Comparison of ENCODE assay signal across 19 cellular contexts in the genomic region with DNA sequence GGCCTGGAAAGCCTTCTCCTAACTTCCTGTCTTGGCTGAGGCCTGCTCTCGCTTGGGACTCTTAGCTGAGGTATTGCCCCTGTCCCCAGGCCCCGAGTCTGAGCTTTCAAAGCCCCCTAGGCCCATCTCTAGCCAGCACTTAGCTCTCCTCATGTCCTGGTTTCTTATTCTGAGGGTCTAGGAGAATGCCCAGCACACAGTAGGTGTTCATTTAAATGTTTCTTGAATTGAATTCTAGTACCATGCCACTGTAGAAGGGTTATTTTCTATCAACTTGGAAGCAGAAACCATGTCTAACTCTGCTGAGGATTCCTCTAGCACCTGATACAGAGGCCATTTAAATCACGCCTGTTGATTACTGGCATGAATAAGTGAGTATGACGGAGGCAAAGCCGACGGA.
A peak's percentile ranks its signal among the peaks of the same experiment; 100 is the strongest.
DNase-seq lines count a peak whose midpoint lies in the region; ATAC-seq and TF ChIP-seq lines count a peak whose summit lies in the region.
"Had no signal": no experiment of that assay in that cellular context is flagged by ENCODE, and none has a peak within 500 bp of the region (broad histone marks: within the 10 kb centered on the region; RNA-seq: fewer than 3 reads in every experiment).

No MANE protein-coding gene starts in this region.

- DNase-seq in A673 (ENCODE audit: low spot score), result no peak
- DNase-seq in SK-N-MC (ENCODE audit: low read depth, low spot score), result no peak
- DNase-seq in glutamatergic neuron, result no peak
- peak; percentile 12 for DNase-seq in posterior vena cava (ENCODE audit: low spot score)
- no peak for DNase-seq in immature natural killer cell
- DNase-seq in HAP-1 (ENCODE audit: low spot score in 2 of 2), result no peak
- no peak for DNase-seq in NCI-H345 treated with DMSO at 0.1 percent for 48 hours (lab: John Stamatoyannopoulos, UW; ENCODE audit: unreplicated experiment)
- DNase-seq: CD8-positive, alpha-beta T cell; DMS 273 treated with DMSO at 0.1 percent for 48 hours; DMS53; DND-41; EL; H9; IMR-90 had no signal

- no peaks in the 10 kb centered on the region for H3K36me3 ChIP-seq in A673 (ENCODE audit: insufficient read depth, low read length, poor library complexity, severe bottlenecking)
- no peaks in the 10 kb centered on the region for H3K36me3 ChIP-seq in SK-N-MC (ENCODE audit: insufficient read depth, low read length)
- no peaks in the 10 kb centered on the region for H3K36me3 ChIP-seq in HAP-1 (replicated peaks)
- H3K36me3 ChIP-seq: BLaER1 had no signal

- in situ Hi-C loops in HAP-1 (cut with MboI; ENCODE audit: low sequenced_read_pairs), result no loop called here

- H3K4me1 ChIP-seq in A673 (ENCODE audit: insufficient read depth, low read length, poor library complexity, severe bottlenecking), result peaks cover 61% of the 10 kb centered on the region
- H3K4me1 ChIP-seq in HAP-1, result 0 out of 2 replicates have a peak, but pooled peaks cover 3% of the 10 kb centered on the region
- H3K4me1 ChIP-seq: A549 had no signal

- H3K9ac ChIP-seq in SK-N-MC (ENCODE audit: insufficient read length), result no peak overlapping the region
- H3K9ac ChIP-seq: BLaER1 had no signal

- H3K4me3 Mint-ChIP-seq in glutamatergic neuron (ENCODE audit: unreplicated experiment), result no peak overlapping the region
- no peak overlapping the region for H3K4me3 Mint-ChIP-seq in immature natural killer cell
- H3K4me3 Mint-ChIP-seq: CD8-positive, alpha-beta T cell; H9 had no signal

- no peaks in the 10 kb centered on the region for H3K36me3 Mint-ChIP-seq in glutamatergic neuron (ENCODE audit: unreplicated experiment)
- H3K36me3 Mint-ChIP-seq in immature natural killer cell, result no peaks in the 10 kb centered on the region
- H3K36me3 Mint-ChIP-seq: CD8-positive, alpha-beta T cell had no signal

- TF ChIP-seq CTCF in A673 (conservative IDR thresholded peaks at IDR 0.05; ENCODE audit: low read depth, low read length) (no peak), glutamatergic neuron (IDR thresholded peaks at IDR 0.05; ENCODE audit: partially characterized antibody, unreplicated experiment) (no peak)

- H3K27me3 ChIP-seq in A673 (replicated peaks; ENCODE audit: insufficient read depth, low read depth, low read length, poor library complexity) (no peaks in the 10 kb centered on the region), HAP-1 (ENCODE audit: low read depth) (no peaks in the 10 kb centered on the region; the same call in 1 of the 2 replicates)
- H3K27me3 ChIP-seq: BLaER1 had no signal

- ATAC-seq in GM21515 (IDR thresholded peaks at IDR 0.05; ENCODE audit: unreplicated experiment), result no peak
- ATAC-seq: A549; CD8-positive, alpha-beta T cell; GM12878 had no signal

- POLR2A ChIA-PET in A673 (lab: Charles Lee; ENCODE audit: low non-redundant PET), result no interaction called here

- H3K9me3 ChIP-seq in A673 (ENCODE audit: low read depth, low read length, poor library complexity, severe bottlenecking) (no peaks in the 10 kb centered on the region), SK-N-MC (ENCODE audit: low read depth, low read length) (no peaks in the 10 kb centered on the region), HAP-1 (no peaks in the 10 kb centered on the region)
- H3K9me3 ChIP-seq: A549, BLaER1 had no signal

- peak overlapping the region; percentile 90 for H3K27ac ChIP-seq in A673 (ENCODE audit: low read depth, low read length, poor library complexity, severe bottlenecking)
- peak overlapping the region; percentile 95 for H3K27ac ChIP-seq in SK-N-MC
- H3K27ac ChIP-seq: 22Rv1, A549 had no signal

- BruUV-seq in A673 (replicated peaks; lab: Mats Ljungman, UMichigan), result no TSS peak

- peaks cover 2% of the 10 kb centered on the region for H3K4me1 Mint-ChIP-seq in glutamatergic neuron (ENCODE audit: low read depth, unreplicated experiment)
- no peaks in the 10 kb centered on the region for H3K4me1 Mint-ChIP-seq in immature natural killer cell

- CTCF ChIA-PET in A673 (lab: Charles Lee), result no interaction called here

- H3K9me3 Mint-ChIP-seq in glutamatergic neuron (ENCODE audit: unreplicated experiment) (peaks cover 3% of the 10 kb centered on the region), immature natural killer cell (no peaks in the 10 kb centered on the region)
- H3K9me3 Mint-ChIP-seq: CD8-positive, alpha-beta T cell; H9 had no signal

- intact Hi-C loops in A673 (cut with micrococcal nuclease; ENCODE audit: unreplicated experiment), result no loop called here
- intact Hi-C loops in posterior vena cava (cut with DNase I), result no loop called here

- H3K4me3 ChIP-seq in A673 (ENCODE audit: low read depth, low read length, poor library complexity, severe bottlenecking) (no peak overlapping the region), SK-N-MC (no peak overlapping the region), HAP-1 (no peak overlapping the region)
- H3K4me3 ChIP-seq: A549, BLaER1, GM12878 had no signal

- H3K27me3 Mint-ChIP-seq in glutamatergic neuron (ENCODE audit: unreplicated experiment), result peaks cover 5% of the 10 kb centered on the region
- peaks cover 0 to 7% (median 0%) of the 10 kb centered on the region in 3 donors for H3K27me3 Mint-ChIP-seq in immature natural killer cell (ENCODE audit: low read depth in 3 of 3)

- H3K27ac Mint-ChIP-seq in glutamatergic neuron (ENCODE audit: unreplicated experiment), result peak overlapping the region; percentile 48
- no peak overlapping the region for H3K27ac Mint-ChIP-seq in immature natural killer cell
- H3K27ac Mint-ChIP-seq: CD8-positive, alpha-beta T cell; H9 had no signal
